In the genomic region with DNA sequence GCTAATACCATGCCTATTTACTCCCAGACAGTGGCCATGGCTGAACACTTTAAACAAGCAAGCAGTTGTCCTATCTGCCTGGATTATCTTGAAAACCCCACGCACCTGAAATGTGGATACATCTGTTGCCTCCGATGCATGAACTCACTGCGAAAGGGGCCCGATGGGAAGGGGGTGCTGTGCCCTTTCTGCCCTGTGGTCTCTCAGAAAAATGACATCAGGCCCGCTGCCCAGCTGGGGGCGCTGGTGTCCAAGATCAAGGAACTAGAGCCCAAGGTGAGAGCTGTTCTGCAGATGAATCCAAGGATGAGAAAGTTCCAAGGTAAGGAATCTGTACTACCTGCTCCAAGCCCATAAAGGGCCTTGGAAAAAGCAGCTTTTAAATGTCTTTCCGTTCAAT, we compare ENCODE assay signal across 17 cellular contexts. TPM values are rescaled to one million over a fixed set of nuclear protein-coding genes. Genes with fewer than 3 reads are reported as not detected.
DNase-seq lines count a peak whose midpoint lies in the region; ATAC-seq, FAIRE-seq and TF ChIP-seq lines count a peak whose summit lies in the region.
"Had no signal": no experiment of that assay in that cellular context is flagged by ENCODE, and none has a peak within 500 bp of the region (broad histone marks: within the 10 kb centered on the region; RNA-seq: fewer than 3 reads in every experiment).

No MANE protein-coding gene starts in this region.

- no peak for FAIRE-seq in GM12892 (lab: Jason Lieb, UNC)

- no peaks in the 10 kb centered on the region for H3K4me1 Mint-ChIP-seq in CD14-positive monocyte
- H3K4me1 Mint-ChIP-seq in WTC11, result no peaks in the 10 kb centered on the region
- H3K4me1 Mint-ChIP-seq: naive thymus-derived CD8-positive, alpha-beta T cell had no signal

- TF ChIP-seq POLR2A in GM12892 (IDR thresholded peaks at IDR 0.05; ENCODE audit: low read depth, low read length), result no peak

- no peaks in the 10 kb centered on the region for H3K9me3 ChIP-seq in DND-41 (ENCODE audit: insufficient read depth, low read length, severe bottlenecking)
- H3K9me3 ChIP-seq: gastrocnemius medialis, HAP-1, suprapubic skin had no signal

- H3K27me3 Mint-ChIP-seq in CD14-positive monocyte (ENCODE audit: low read depth in 3 of 3), result peaks cover 2 to 4% (median 3%) of the 10 kb centered on the region in 3 donors
- peaks cover 34% of the 10 kb centered on the region for H3K27me3 Mint-ChIP-seq in WTC11 (ENCODE audit: low read depth)

- H4K20me1 ChIP-seq in DND-41 (ENCODE audit: insufficient read depth, low read length), result no peaks in the 10 kb centered on the region

- H3K4me2 ChIP-seq in DND-41 (ENCODE audit: insufficient read depth, low read length), result no peak overlapping the region

- no peak for DNase-seq in CD14-positive monocyte (ENCODE audit: low spot score)
- DNase-seq in DND-41, result peak; percentile 10
- peak; percentile 14 to 63 for DNase-seq in NCI-H1930 (lab: John Stamatoyannopoulos, UW)
- peak; percentile 13 for DNase-seq in WTC11 (ENCODE audit: low spot score)
- no peak for DNase-seq in superior temporal gyrus (ENCODE audit: extremely low spot score)
- no peak for DNase-seq in GM12892 (ENCODE audit: insufficient read length)
- DNase-seq in dedifferentiated amniotic fluid mesenchymal stem cell (ENCODE audit: extremely low spot score), result no peak
- DNase-seq: activated T-cell treated with anti-CD3 and anti-CD28 coated beads, Interleukin-2, amount 50 U/mL, for 24 hours; CD8-positive, alpha-beta T cell; effector CD8-positive, alpha-beta T cell; gastrocnemius medialis; IMR-90; naive thymus-derived CD8-positive, alpha-beta T cell; NCI-H2171 had no signal

- no peak overlapping the region for H3K27ac Mint-ChIP-seq in CD14-positive monocyte
- H3K27ac Mint-ChIP-seq in WTC11, result no peak overlapping the region
- H3K27ac Mint-ChIP-seq: activated T-cell treated with anti-CD3 and anti-CD28 coated beads, Interleukin-2, amount 50 U/mL, for 24 hours; CD8-positive, alpha-beta T cell; naive thymus-derived CD8-positive, alpha-beta T cell had no signal

- intact Hi-C loops in CD14-positive monocyte (cut with micrococcal nuclease), result no loop called here

- H3K27me3 ChIP-seq in DND-41 (ENCODE audit: insufficient read depth, low read length, poor library complexity), result no peaks in the 10 kb centered on the region
- H3K27me3 ChIP-seq: gastrocnemius medialis had no signal

- H3K9me3 Mint-ChIP-seq in CD14-positive monocyte, result peaks cover 0 to 25% (median 4%) of the 10 kb centered on the region in 7 donors
- peaks cover 73% of the 10 kb centered on the region for H3K9me3 Mint-ChIP-seq in WTC11
- H3K9me3 Mint-ChIP-seq: activated T-cell treated with anti-CD3 and anti-CD28 coated beads, Interleukin-2, amount 50 U/mL, for 24 hours; CD8-positive, alpha-beta T cell had no signal

- H3K4me3 Mint-ChIP-seq in CD14-positive monocyte (no peak overlapping the region), WTC11 (no peak overlapping the region)
- H3K4me3 Mint-ChIP-seq: activated T-cell treated with anti-CD3 and anti-CD28 coated beads, Interleukin-2, amount 50 U/mL, for 24 hours; CD8-positive, alpha-beta T cell; naive thymus-derived CD8-positive, alpha-beta T cell had no signal

- H3K36me3 Mint-ChIP-seq in CD14-positive monocyte (no peaks in the 10 kb centered on the region), WTC11 (peaks cover 63% of the 10 kb centered on the region)
- H3K36me3 Mint-ChIP-seq: CD8-positive, alpha-beta T cell; naive thymus-derived CD8-positive, alpha-beta T cell had no signal

- TF ChIP-seq CTCF in CD14-positive monocyte (IDR thresholded peaks at IDR 0.05), result peak; percentile 4
- peak; percentile 40 for TF ChIP-seq CTCF in DND-41 (IDR thresholded peaks at IDR 0.05; ENCODE audit: borderline replicate concordance, extremely low read depth, low read length, poor library complexity, severe bottlenecking)
- TF ChIP-seq CTCF in WTC11 (IDR thresholded peaks at IDR 0.05), result no peak

- POLR2A ChIA-PET in WTC11 (lab: Charles Lee), result no interaction called here

- H2AFZ ChIP-seq in DND-41 (ENCODE audit: low read depth, low read length), result no peak overlapping the region

- no peak overlapping the region for H3K9ac ChIP-seq in DND-41 (ENCODE audit: low read depth, low read length)

- ATAC-seq in DND-41 (ENCODE audit: insufficient read depth, low read depth), result no peak
- ATAC-seq in WTC11, result no peak
- ATAC-seq: CD8-positive, alpha-beta T cell; gastrocnemius medialis; naive thymus-derived CD8-positive, alpha-beta T cell; sciatic nerve had no signal

- H3K27ac ChIP-seq in DND-41 (ENCODE audit: low read length), result no peak overlapping the region
- H3K27ac ChIP-seq: gastrocnemius medialis, suprapubic skin had no signal

- no peaks in the 10 kb centered on the region for H3K4me1 ChIP-seq in DND-41 (ENCODE audit: insufficient read depth, low read length)
- H3K4me1 ChIP-seq: gastrocnemius medialis, HAP-1, suprapubic skin had no signal

- H3K36me3 ChIP-seq in DND-41 (ENCODE audit: insufficient read depth, low read length), result no peaks in the 10 kb centered on the region
- H3K36me3 ChIP-seq: gastrocnemius medialis, HAP-1, suprapubic skin had no signal

- CTCF ChIA-PET in WTC11 (lab: Charles Lee), result interaction anchor here (1.1 kb wide), 1 partner anchor 289 kb away, joined by 3 read pairs; no protein-coding TSS in a partner anchor

- no peaks in the 10 kb centered on the region for H3K79me2 ChIP-seq in DND-41 (ENCODE audit: insufficient read depth, low read length)

- H3K4me3 ChIP-seq in DND-41 (ENCODE audit: low read depth in 1 of 2, low read length in 2 of 2), result no peak overlapping the region
- H3K4me3 ChIP-seq: gastrocnemius medialis, HAP-1, suprapubic skin had no signal

TF ChIP-seq in WTC11, 78 proteins besides CTCF, POLR2A, EP300 and RAD21:
- TF ChIP-seq, protein P1, sequence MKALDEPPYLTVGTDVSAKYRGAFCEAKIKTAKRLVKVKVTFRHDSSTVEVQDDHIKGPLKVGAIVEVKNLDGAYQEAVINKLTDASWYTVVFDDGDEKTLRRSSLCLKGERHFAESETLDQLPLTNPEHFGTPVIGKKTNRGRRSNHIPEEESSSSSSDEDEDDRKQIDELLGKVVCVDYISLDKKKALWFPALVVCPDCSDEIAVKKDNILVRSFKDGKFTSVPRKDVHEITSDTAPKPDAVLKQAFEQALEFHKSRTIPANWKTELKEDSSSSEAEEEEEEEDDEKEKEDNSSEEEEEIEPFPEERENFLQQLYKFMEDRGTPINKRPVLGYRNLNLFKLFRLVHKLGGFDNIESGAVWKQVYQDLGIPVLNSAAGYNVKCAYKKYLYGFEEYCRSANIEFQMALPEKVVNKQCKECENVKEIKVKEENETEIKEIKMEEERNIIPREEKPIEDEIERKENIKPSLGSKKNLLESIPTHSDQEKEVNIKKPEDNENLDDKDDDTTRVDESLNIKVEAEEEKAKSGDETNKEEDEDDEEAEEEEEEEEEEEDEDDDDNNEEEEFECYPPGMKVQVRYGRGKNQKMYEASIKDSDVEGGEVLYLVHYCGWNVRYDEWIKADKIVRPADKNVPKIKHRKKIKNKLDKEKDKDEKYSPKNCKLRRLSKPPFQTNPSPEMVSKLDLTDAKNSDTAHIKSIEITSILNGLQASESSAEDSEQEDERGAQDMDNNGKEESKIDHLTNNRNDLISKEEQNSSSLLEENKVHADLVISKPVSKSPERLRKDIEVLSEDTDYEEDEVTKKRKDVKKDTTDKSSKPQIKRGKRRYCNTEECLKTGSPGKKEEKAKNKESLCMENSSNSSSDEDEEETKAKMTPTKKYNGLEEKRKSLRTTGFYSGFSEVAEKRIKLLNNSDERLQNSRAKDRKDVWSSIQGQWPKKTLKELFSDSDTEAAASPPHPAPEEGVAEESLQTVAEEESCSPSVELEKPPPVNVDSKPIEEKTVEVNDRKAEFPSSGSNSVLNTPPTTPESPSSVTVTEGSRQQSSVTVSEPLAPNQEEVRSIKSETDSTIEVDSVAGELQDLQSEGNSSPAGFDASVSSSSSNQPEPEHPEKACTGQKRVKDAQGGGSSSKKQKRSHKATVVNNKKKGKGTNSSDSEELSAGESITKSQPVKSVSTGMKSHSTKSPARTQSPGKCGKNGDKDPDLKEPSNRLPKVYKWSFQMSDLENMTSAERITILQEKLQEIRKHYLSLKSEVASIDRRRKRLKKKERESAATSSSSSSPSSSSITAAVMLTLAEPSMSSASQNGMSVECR (CRISPR knock-in tag; IDR thresholded peaks at IDR 0.05; ENCODE audit: borderline replicate concordance), result no peak
- TF ChIP-seq SMAD4 (CRISPR knock-in tag; IDR thresholded peaks at IDR 0.05) (no peak), FOXJ3 (CRISPR knock-in tag; IDR thresholded peaks at IDR 0.05; ENCODE audit: borderline replicate concordance) (no peak), MYBL2 (CRISPR knock-in tag; IDR thresholded peaks at IDR 0.05) (no peak), TEAD1 (CRISPR knock-in tag; IDR thresholded peaks at IDR 0.05) (no peak), MXD4 (CRISPR knock-in tag; IDR thresholded peaks at IDR 0.05; ENCODE audit: borderline replicate concordance) (no peak), RELA (CRISPR knock-in tag; IDR thresholded peaks at IDR 0.05; ENCODE audit: borderline replicate concordance) (no peak), EMX1 (CRISPR knock-in tag; IDR thresholded peaks at IDR 0.05) (no peak), GTF2I (CRISPR knock-in tag; conservative IDR thresholded peaks at IDR 0.05) (no peak)

RNA-seq across cellular contexts. Expression of a gene that starts 8.6 kb away (rescaled TPM):
- polyA plus RNA-seq in CD14-positive monocyte, result 1 to 10 TPM; 1.1 to 1.3 TPM
- total RNA-seq in WTC11 (2021), result not detected in 3 replicates
- not detected for polyA plus RNA-seq in GM12892 (2012; ENCODE audit: missing spikeins)
- total RNA-seq: CD8-positive, alpha-beta T cell; gastrocnemius medialis; IMR-90; naive thymus-derived CD8-positive, alpha-beta T cell; sciatic nerve; suprapubic skin had no signal
- polyA plus RNA-seq: IMR-90; naive thymus-derived CD8-positive, alpha-beta T cell had no signal

RNA-seq across cellular contexts. Expression of a gene that starts 18.6 kb away (rescaled TPM):
- polyA plus RNA-seq in CD14-positive monocyte, result 1 to 10 TPM; 7.9 to 8.4 TPM
- not detected in 3 replicates for total RNA-seq in WTC11 (2021)
- not detected for polyA plus RNA-seq in GM12892 (2012; ENCODE audit: missing spikeins)
- total RNA-seq: CD8-positive, alpha-beta T cell; gastrocnemius medialis; IMR-90; naive thymus-derived CD8-positive, alpha-beta T cell; sciatic nerve; suprapubic skin had no signal
- polyA plus RNA-seq: naive thymus-derived CD8-positive, alpha-beta T cell had no signal

RNA-seq across cellular contexts. Expression of a gene that starts 39.3 kb away (rescaled TPM):
- polyA plus RNA-seq in CD14-positive monocyte, result not detected
- total RNA-seq in WTC11 (2021), result not detected in 3 replicates
- not detected for polyA plus RNA-seq in GM12892 (2012; ENCODE audit: missing spikeins)
- total RNA-seq: CD8-positive, alpha-beta T cell; gastrocnemius medialis; IMR-90; naive thymus-derived CD8-positive, alpha-beta T cell; sciatic nerve; suprapubic skin had no signal
- polyA plus RNA-seq: IMR-90; naive thymus-derived CD8-positive, alpha-beta T cell had no signal

RNA-seq across cellular contexts. Expression of a gene that starts 54.3 kb away (rescaled TPM):
- not detected for polyA plus RNA-seq in CD14-positive monocyte
- not detected in 3 replicates for total RNA-seq in WTC11 (2021)
- polyA plus RNA-seq in GM12892 (2012; ENCODE audit: missing spikeins), result 0.61 TPM
- total RNA-seq: CD8-positive, alpha-beta T cell; gastrocnemius medialis; IMR-90; naive thymus-derived CD8-positive, alpha-beta T cell; sciatic nerve had no signal
- polyA plus RNA-seq: IMR-90; naive thymus-derived CD8-positive, alpha-beta T cell had no signal

RNA-seq across cellular contexts. Expression of a gene that starts 58.8 kb away (rescaled TPM):
- not detected for polyA plus RNA-seq in CD14-positive monocyte
- not detected in 3 replicates for total RNA-seq in WTC11 (2021)
- polyA plus RNA-seq in GM12892 (2012; ENCODE audit: missing spikeins), result 2.1 TPM
- total RNA-seq: CD8-positive, alpha-beta T cell; gastrocnemius medialis; IMR-90; naive thymus-derived CD8-positive, alpha-beta T cell; sciatic nerve; suprapubic skin had no signal
- polyA plus RNA-seq: IMR-90; naive thymus-derived CD8-positive, alpha-beta T cell had no signal

Comparison
In these comparisons a context has a peak if more than half of its experiments do, and no peak if none do; other contexts are left out.
1. DNase-seq: peak in DND-41 (single experiment), NCI-H1930 (2 of 2) and WTC11 (single experiment); none in CD14-positive monocyte (single experiment), superior temporal gyrus (single experiment), GM12892 (single experiment) and dedifferentiated amniotic fluid mesenchymal stem cell (single experiment).